Comparison of ENCODE assay signal across 24 cellular contexts in genomic region chr10:62348029-62348428, GRCh38. TPM values are rescaled to one million over a fixed set of nuclear protein-coding genes. Genes with fewer than 3 reads are reported as not detected.
"Had no signal": no experiment of that assay in that cellular context is flagged by ENCODE, and none has a peak within 500 bp of the region (broad histone marks: within the 10 kb centered on the region; RNA-seq: fewer than 3 reads in every experiment).

No MANE protein-coding gene starts in this region.

- H3K9me3 ChIP-seq: gastrocnemius medialis had no signal

- H3K27ac ChIP-seq: epithelial cell of prostate, esophagus squamous epithelium, gastrocnemius medialis, hepatocyte, right atrium auricular region, suprapubic skin, tibial artery, VCaP had no signal

- ATAC-seq: gastrocnemius medialis; naive thymus-derived CD8-positive, alpha-beta T cell had no signal

- H3K79me2 ChIP-seq: hepatocyte had no signal

- H3K4me3 ChIP-seq: esophagus squamous epithelium, gastrocnemius medialis, hepatocyte, right atrium auricular region, suprapubic skin, tibial artery had no signal

- H3K4me1 Mint-ChIP-seq: activated naive CD4-positive, alpha-beta T cell treated with anti-CD3 and anti-CD28 coated beads, Interleukin-2, amount 10 ng/mL, durations not matched to agents 7 days and 5 days; activated naive CD8-positive, alpha-beta T cell treated with anti-CD3 and anti-CD28 coated beads, Interleukin-2, amount 10 ng/mL, durations not matched to agents 7 days and 5 days; central memory CD8-positive, alpha-beta T cell; memory B cell; naive thymus-derived CD8-positive, alpha-beta T cell; neural crest cell had no signal

- DNase-seq: activated CD4-positive, alpha-beta T cell treated with anti-CD3 and anti-CD28 coated beads for 4 hours; activated CD4-positive, alpha-beta T cell treated with anti-CD3 and anti-CD28 coated beads, Interleukin-2, amount 50 U/mL, for 4 hours; activated CD8-positive, alpha-beta memory T cell treated with anti-CD3 and anti-CD28 coated beads for 24 hours; activated effector memory CD4-positive, alpha-beta T cell treated with anti-CD3 and anti-CD28 coated beads, Interleukin-2, amount 50 U/mL, for 16 hours; activated naive CD4-positive, alpha-beta T cell treated with anti-CD3 and anti-CD28 coated beads, Interleukin-2, amount 10 ng/mL, durations not matched to agents 7 days and 5 days; activated naive CD8-positive, alpha-beta T cell treated with anti-CD3 and anti-CD28 coated beads, Interleukin-2, amount 10 ng/mL, durations not matched to agents 7 days and 5 days; esophagus squamous epithelium; gastrocnemius medialis; kidney; naive thymus-derived CD8-positive, alpha-beta T cell; occipital lobe; stimulated activated CD4-positive, alpha-beta T cell treated with anti-CD3 and anti-CD28 coated beads, Interleukin-15, amount 100 ng/mL, for 24 hours; stimulated activated naive CD4-positive, alpha-beta T cell; tibial artery had no signal

- H3K4me1 ChIP-seq: esophagus squamous epithelium, gastrocnemius medialis, right atrium auricular region, suprapubic skin, tibial artery had no signal

- H3K27me3 Mint-ChIP-seq: activated naive CD8-positive, alpha-beta T cell treated with anti-CD3 and anti-CD28 coated beads, Interleukin-2, amount 10 ng/mL, durations not matched to agents 7 days and 5 days; dendritic cell treated with granulocyte-macrophage colony-stimulating factor and Interleukin-4, amounts not matched to agents 40 ng/mL and 50 ng/mL, for 4 days had no signal

- H3K27ac Mint-ChIP-seq: activated naive CD4-positive, alpha-beta T cell treated with anti-CD3 and anti-CD28 coated beads, Interleukin-2, amount 10 ng/mL, durations not matched to agents 7 days and 5 days; activated naive CD8-positive, alpha-beta T cell treated with anti-CD3 and anti-CD28 coated beads, Interleukin-2, amount 10 ng/mL, durations not matched to agents 7 days and 5 days; dendritic cell treated with granulocyte-macrophage colony-stimulating factor and Interleukin-4, amounts not matched to agents 40 ng/mL and 50 ng/mL, for 4 days; memory B cell; naive thymus-derived CD8-positive, alpha-beta T cell had no signal

- H3K4me3 Mint-ChIP-seq: activated naive CD4-positive, alpha-beta T cell treated with anti-CD3 and anti-CD28 coated beads, Interleukin-2, amount 10 ng/mL, durations not matched to agents 7 days and 5 days; activated naive CD8-positive, alpha-beta T cell treated with anti-CD3 and anti-CD28 coated beads, Interleukin-2, amount 10 ng/mL, durations not matched to agents 7 days and 5 days; central memory CD8-positive, alpha-beta T cell; dendritic cell treated with granulocyte-macrophage colony-stimulating factor and Interleukin-4, amounts not matched to agents 40 ng/mL and 50 ng/mL, for 4 days; memory B cell; naive thymus-derived CD8-positive, alpha-beta T cell; neural crest cell had no signal

- H3K36me3 Mint-ChIP-seq: activated naive CD4-positive, alpha-beta T cell treated with anti-CD3 and anti-CD28 coated beads, Interleukin-2, amount 10 ng/mL, durations not matched to agents 7 days and 5 days; activated naive CD8-positive, alpha-beta T cell treated with anti-CD3 and anti-CD28 coated beads, Interleukin-2, amount 10 ng/mL, durations not matched to agents 7 days and 5 days had no signal

- H2AFZ ChIP-seq: hepatocyte had no signal

- H3K4me2 ChIP-seq: hepatocyte had no signal

- H3K36me3 ChIP-seq: esophagus squamous epithelium, gastrocnemius medialis, right atrium auricular region, suprapubic skin, tibial artery had no signal

- H3K27me3 ChIP-seq: esophagus squamous epithelium, gastrocnemius medialis, hepatocyte, right atrium auricular region, suprapubic skin, tibial artery had no signal

RNA-seq across cellular contexts. Expression of gene ZNF365, which starts 26.1 kb away (rescaled TPM):
- total RNA-seq: gastrocnemius medialis; naive thymus-derived CD8-positive, alpha-beta T cell; T-helper 1 cell treated with Interleukin-12 subunit alpha and Interleukin-12 subunit beta and Interleukin-4 antibody, amounts not matched to agents 30 ng/mL and 1 ng/mL, for 36 hours had no signal
